ENCODE assay signal across 17 cellular contexts in genomic region chr16:56929639-56930038, GRCh38. TPM values are rescaled to one million over a fixed set of nuclear protein-coding genes. Genes with fewer than 3 reads are reported as not detected.
DNase-seq lines count a peak whose midpoint lies in the region; ATAC-seq and TF ChIP-seq lines count a peak whose summit lies in the region.
"Had no signal": no experiment of that assay in that cellular context is flagged by ENCODE, and none has a peak within 500 bp of the region (broad histone marks: within the 10 kb centered on the region; RNA-seq: fewer than 3 reads in every experiment).

No MANE protein-coding gene starts in this region.

- peak overlapping the region; percentile 17 for H3K27ac Mint-ChIP-seq in CD4-positive, alpha-beta T cell
- peak overlapping the region in 1 of 3 experiments; percentile 41 for H3K27ac Mint-ChIP-seq in nephron
- H3K27ac Mint-ChIP-seq: GM23338 had no signal

- no peak overlapping the region for H3K27ac ChIP-seq in CD4-positive, alpha-beta T cell (ENCODE audit: low read depth, low read length)
- H3K27ac ChIP-seq in KMS-11 (peak overlapping the region; percentile 97; the same call in 1 of the 2 replicates), OCI-LY3 (ENCODE audit: low read length) (peak overlapping the region; percentile 92; the same call in 1 of the 2 replicates), neuronal stem cell (replicated peaks; ENCODE audit: low read length) (no peak overlapping the region)

- H3K4me3 ChIP-seq in KMS-11 (IDR thresholded peaks at IDR 0.05; ENCODE audit: insufficient read depth, low read depth, low read length), result no peak overlapping the region
- H3K4me3 ChIP-seq in OCI-LY3 (ENCODE audit: low read length), result no peak overlapping the region
- no peak overlapping the region for H3K4me3 ChIP-seq in neuronal stem cell (ENCODE audit: low read length in 2 of 2)
- H3K4me3 ChIP-seq: GM23338, MG63 had no signal

- no peak for ATAC-seq in CD4-positive, alpha-beta T cell (ENCODE audit: poor library complexity)
- no peak for ATAC-seq in HG02970 (IDR thresholded peaks at IDR 0.05; ENCODE audit: low FRiP score, unreplicated experiment)
- ATAC-seq: GM23338, SK-N-SH treated with all-trans-retinoic acid at 6 μM for 48 hours had no signal

- H3K4me1 Mint-ChIP-seq in CD4-positive, alpha-beta T cell (ENCODE audit: low read depth), result peaks cover 26% of the 10 kb centered on the region
- peaks cover 22% of the 10 kb centered on the region for H3K4me1 Mint-ChIP-seq in nephron

- intact Hi-C loops in CD4-positive, alpha-beta T cell (cut with DNase I, micrococcal nuclease), result loop anchor here (2.0 to 10.0 kb wide), 8 partner anchors 62 to 805 kb away; partner anchors contain the start of genes SLC12A3 (in 2 of the 2), ARL2BP (in 1 of the 2), CCDC102A (in 1 of the 2) and KATNB1 (in 1 of the 2)

- H4K91ac ChIP-seq in neuronal stem cell (ENCODE audit: low read depth, low read length, poor library complexity), result no peak overlapping the region

- no peak for TF ChIP-seq CTCF in CD4-positive, alpha-beta T cell (IDR thresholded peaks at IDR 0.05)
- TF ChIP-seq CTCF in KMS-11 (conservative IDR thresholded peaks at IDR 0.05; ENCODE audit: low read depth, low read length) (no peak), OCI-LY3 (IDR thresholded peaks at IDR 0.05; ENCODE audit: low read depth, low read length) (no peak), nephron (IDR thresholded peaks at IDR 0.05; ENCODE audit: unreplicated experiment in 3 of 3) (no peak)

- H2BK5ac ChIP-seq in neuronal stem cell (ENCODE audit: low read length), result no peak overlapping the region

- H3K23ac ChIP-seq in neuronal stem cell (ENCODE audit: low read depth, low read length, poor library complexity), result no peak overlapping the region

- H3K79me1 ChIP-seq in neuronal stem cell (ENCODE audit: low read depth, low read length), result peaks cover 8% of the 10 kb centered on the region

- POLR2A ChIA-PET in CD4-positive, alpha-beta T cell (lab: Charles Lee), result no interaction called here

- H2BK12ac ChIP-seq in neuronal stem cell (ENCODE audit: low read length), result no peak overlapping the region

- DNase-seq in CD4-positive, alpha-beta T cell, result no peak
- DNase-seq in HCEC 1CT (no peak), neuronal stem cell (ENCODE audit: low spot score) (no peak)
- DNase-seq: MG63, NCI-H1436 treated with DMSO at 0.1 percent for 48 hours, NCI-H2081, NCI-H510A, NCI-H82, OCI-M1, SHP77 treated with DMSO at 0.1 percent for 48 hours had no signal

- H3K79me2 ChIP-seq in KMS-11 (ENCODE audit: insufficient read depth, low read depth), result peaks cover 26% of the 10 kb centered on the region
- H3K79me2 ChIP-seq in OCI-LY3 (ENCODE audit: low read length), result peaks cover 27% of the 10 kb centered on the region

- H3K18ac ChIP-seq in neuronal stem cell (ENCODE audit: low read length), result no peak overlapping the region

- no peak overlapping the region for H2BK15ac ChIP-seq in neuronal stem cell (ENCODE audit: low read length)

- H3K36me3 ChIP-seq in KMS-11 (ENCODE audit: insufficient read depth) (peaks cover 4% of the 10 kb centered on the region; the same call in 1 of the 2 replicates), OCI-LY3 (replicated peaks; ENCODE audit: low read depth, low read length) (peaks cover 21% of the 10 kb centered on the region), neuronal stem cell (replicated peaks in 1 of 2; ENCODE audit: control insufficient read depth in 2 of 2, insufficient read depth in 2 of 2, low read length in 2 of 2) (no peaks in the 10 kb centered on the region)

- no peak overlapping the region for H3K14ac ChIP-seq in neuronal stem cell (ENCODE audit: low read length)

- H3K9me3 Mint-ChIP-seq in CD4-positive, alpha-beta T cell, result no peaks in the 10 kb centered on the region
- H3K9me3 Mint-ChIP-seq in nephron, result no peaks in the 10 kb centered on the region

- H3K4me1 ChIP-seq in KMS-11 (ENCODE audit: low read depth, poor library complexity, severe bottlenecking), result peaks cover 33% of the 10 kb centered on the region
- H3K4me1 ChIP-seq in OCI-LY3 (ENCODE audit: low read length), result peaks cover 32% of the 10 kb centered on the region
- H3K4me1 ChIP-seq in neuronal stem cell (ENCODE audit: control insufficient read depth in 2 of 2, insufficient read depth in 1 of 2, low read depth in 1 of 2, low read length in 2 of 2), result peaks cover 15% of the 10 kb centered on the region in 2 donors

- no peak overlapping the region for H3K4ac ChIP-seq in neuronal stem cell (ENCODE audit: low read length)

- H3K27me3 ChIP-seq in CD4-positive, alpha-beta T cell (ENCODE audit: control insufficient read depth, insufficient read depth, low read length), result no peaks in the 10 kb centered on the region
- H3K27me3 ChIP-seq in KMS-11 (ENCODE audit: insufficient read depth, low read depth) (no peaks in the 10 kb centered on the region), OCI-LY3 (ENCODE audit: low read depth, low read length) (no peaks in the 10 kb centered on the region), neuronal stem cell (ENCODE audit: control insufficient read depth in 3 of 3, insufficient read depth in 3 of 3, low read depth in 1 of 3, low read length in 3 of 3) (no peaks in the 10 kb centered on the region)
- H3K27me3 ChIP-seq: MG63 had no signal

- H3K4me3 Mint-ChIP-seq in CD4-positive, alpha-beta T cell, result no peak overlapping the region
- H3K4me3 Mint-ChIP-seq in nephron, result peak overlapping the region in 2 of 3 experiments; percentile 38 to 69
- H3K4me3 Mint-ChIP-seq: GM23338 had no signal

- H3K27me3 Mint-ChIP-seq in CD4-positive, alpha-beta T cell, result no peaks in the 10 kb centered on the region
- no peaks in the 10 kb centered on the region for H3K27me3 Mint-ChIP-seq in nephron (ENCODE audit: low read depth)

- H3K9ac ChIP-seq in KMS-11 (no peak overlapping the region), OCI-LY3 (ENCODE audit: low read length) (peak overlapping the region; percentile 76; the same call in 1 of the 2 replicates), neuronal stem cell (ENCODE audit: low read depth, low read length, poor library complexity) (no peak overlapping the region)

- no peaks in the 10 kb centered on the region for H3K9me3 ChIP-seq in CD4-positive, alpha-beta T cell (ENCODE audit: control insufficient read depth, low read length)
- no peaks in the 10 kb centered on the region for H3K9me3 ChIP-seq in OCI-LY3 (ENCODE audit: insufficient read depth, low read length)
- H3K9me3 ChIP-seq in neuronal stem cell (replicated peaks in 1 of 2; ENCODE audit: control insufficient read depth in 2 of 2, insufficient read depth in 1 of 2, low read depth in 1 of 2, low read length in 2 of 2), result no peaks in the 10 kb centered on the region
- H3K9me3 ChIP-seq: MG63 had no signal

- H3K4me2 ChIP-seq in KMS-11 (peak overlapping the region; percentile 98; the same call in 1 of the 2 replicates), OCI-LY3 (ENCODE audit: low read length) (peak overlapping the region; percentile 97), neuronal stem cell (ENCODE audit: insufficient read depth, low read length, poor library complexity, severe bottlenecking) (no peak overlapping the region)
- H3K4me2 ChIP-seq: GM23338 had no signal

- no peak overlapping the region for H2AK5ac ChIP-seq in neuronal stem cell (ENCODE audit: low read depth, low read length)

- no peak overlapping the region for H4K8ac ChIP-seq in neuronal stem cell (ENCODE audit: low read depth, low read length)

- H4K20me1 ChIP-seq in KMS-11 (ENCODE audit: insufficient read depth), result peaks cover 18% of the 10 kb centered on the region; the same call in 1 of the 2 replicates
- H4K20me1 ChIP-seq in OCI-LY3 (ENCODE audit: insufficient read depth, low read length), result peaks cover 22% of the 10 kb centered on the region

- H2AFZ ChIP-seq in KMS-11 (ENCODE audit: low read depth) (no peak overlapping the region), OCI-LY3 (ENCODE audit: low read depth, low read length) (no peak overlapping the region), neuronal stem cell (ENCODE audit: low read length) (no peak overlapping the region)

- no CpG with 5 or more reads among the region's 4 CpGs for WGBS in neuronal stem cell (ENCODE audit: extremely low coverage in 2 of 2, insufficient read length in 2 of 2, insufficient replicate concordance in 1 of 2), 2 donors

- CTCF ChIA-PET in CD4-positive, alpha-beta T cell (lab: Charles Lee), result no interaction called here

- no peak overlapping the region for H2BK120ac ChIP-seq in neuronal stem cell (ENCODE audit: low read depth, low read length)

- peaks cover 26% of the 10 kb centered on the region for H3K36me3 Mint-ChIP-seq in CD4-positive, alpha-beta T cell (ENCODE audit: low read depth)
- H3K36me3 Mint-ChIP-seq in nephron (ENCODE audit: low read depth), result no peaks in the 10 kb centered on the region

RNA-seq across cellular contexts. Expression of gene HERPUD1, which starts 2.3 kb away (rescaled TPM):
- 100 to 1,000 TPM; 217 to 227 TPM for total RNA-seq in CD4-positive, alpha-beta T cell
- 11.7 TPM for polyA plus RNA-seq in neuronal stem cell (2013, experiment 1 of 2)
- polyA plus RNA-seq in neuronal stem cell (2013, experiment 2 of 2), result 12.1 TPM

RNA-seq across cellular contexts. Expression of gene CETP, which starts 32.1 kb away (rescaled TPM):
- not detected for total RNA-seq in CD4-positive, alpha-beta T cell
- polyA plus RNA-seq in neuronal stem cell (2013, experiment 1 of 2), result not detected
- polyA plus RNA-seq in neuronal stem cell (2013, experiment 2 of 2), result not detected
- total RNA-seq: A673, GM23338 had no signal
- polyA plus RNA-seq: GM23338 had no signal

RNA-seq across cellular contexts. Expression of gene NLRC5, which starts 59.7 kb away (rescaled TPM):
- 100 to 1,000 TPM; 424 to 434 TPM for total RNA-seq in CD4-positive, alpha-beta T cell
- polyA plus RNA-seq in neuronal stem cell (2013, experiment 1 of 2), result 0.06 TPM
- 0.39 TPM for polyA plus RNA-seq in neuronal stem cell (2013, experiment 2 of 2)

Comparison
In these comparisons a context has a peak if more than half of its experiments do, and no peak if none do; other contexts are left out.
1. H3K27ac ChIP-seq: peak in KMS-11 (single experiment) and OCI-LY3 (single experiment); none in CD4-positive, alpha-beta T cell (single experiment) and neuronal stem cell (single experiment).